In the genomic region with DNA sequence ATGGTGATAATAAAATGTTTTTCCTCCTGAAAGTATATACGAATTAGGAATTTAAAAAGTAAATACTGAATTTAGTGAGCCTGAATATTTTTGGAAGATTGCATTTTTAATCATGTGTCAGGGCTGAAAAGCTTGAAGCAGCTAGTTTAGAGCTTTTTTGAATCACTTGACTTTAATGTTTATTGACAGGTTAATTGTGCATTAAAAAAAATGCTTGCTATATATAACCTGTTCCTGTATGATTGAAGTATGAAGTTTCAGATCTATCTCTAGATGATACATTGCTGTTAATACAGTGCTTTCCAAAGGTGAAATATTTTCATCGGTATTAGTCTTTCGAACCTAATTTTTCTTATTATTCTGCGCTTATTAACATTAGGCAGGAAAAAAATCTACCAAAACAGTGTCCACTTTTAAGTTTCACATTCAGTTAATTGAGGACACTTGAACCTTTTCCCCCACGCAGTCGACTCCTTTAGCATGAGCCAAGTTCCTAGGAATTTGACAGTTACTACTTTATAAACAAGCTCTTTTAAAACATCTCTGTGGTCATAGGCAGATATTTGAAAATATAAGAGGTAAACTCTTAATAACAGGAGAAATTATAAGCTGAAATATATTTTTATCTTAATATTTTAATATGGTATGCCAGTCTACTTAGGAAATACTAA, we compare ENCODE assay signal across 1 cellular context.
TF ChIP-seq lines count a peak whose summit lies in the region.

No MANE protein-coding gene starts in this region.

TF ChIP-seq in IMR-90, 13 proteins besides CTCF, POLR2A, EP300 and RAD21 (continued from another document):
- TF ChIP-seq MAFK (IDR thresholded peaks at IDR 0.05; ENCODE audit: low read depth, low read length), result no peak
